32 cellular contexts compared by ENCODE assay signal in genomic region chr9:79034583-79034982, GRCh38.
"Had no signal": no experiment of that assay in that cellular context is flagged by ENCODE, and none has a peak within 500 bp of the region (broad histone marks: within the 10 kb centered on the region; RNA-seq: fewer than 3 reads in every experiment).

No MANE protein-coding gene starts in this region.

- H3K4me1 Mint-ChIP-seq: activated CD4-positive, alpha-beta memory T cell treated with anti-CD3 and anti-CD28 coated beads, Interleukin-2, amount 10 ng/mL, durations not matched to agents 7 days and 5 days; activated CD4-positive, alpha-beta T cell treated with anti-CD3 and anti-CD28 coated beads, Interleukin-2, amount 10 ng/mL, durations not matched to agents 7 days and 5 days; activated naive CD4-positive, alpha-beta T cell treated with anti-CD3 and anti-CD28 coated beads, Interleukin-2, amount 50 U/mL, for 24 hours; activated naive CD8-positive, alpha-beta T cell treated with anti-CD3 and anti-CD28 coated beads for 36 hours; activated naive CD8-positive, alpha-beta T cell treated with anti-CD3 and anti-CD28 coated beads, Interleukin-2, amount 50 U/mL, for 24 hours; brain; T-helper 17 cell had no signal

- H3K36me3 Mint-ChIP-seq: activated naive CD4-positive, alpha-beta T cell treated with anti-CD3 and anti-CD28 coated beads, Interleukin-2, amount 50 U/mL, for 24 hours; activated naive CD8-positive, alpha-beta T cell treated with anti-CD3 and anti-CD28 coated beads for 36 hours; brain had no signal

- H3K27me3 ChIP-seq: ascending aorta, breast epithelium, cardiac muscle cell, colonic mucosa, esophagus squamous epithelium, heart left ventricle had no signal

- H3K27me3 Mint-ChIP-seq: activated CD4-positive, alpha-beta memory T cell treated with anti-CD3 and anti-CD28 coated beads, Interleukin-2, amount 10 ng/mL, durations not matched to agents 7 days and 5 days; activated CD4-positive, alpha-beta T cell treated with anti-CD3 and anti-CD28 coated beads, Interleukin-2, amount 10 ng/mL, durations not matched to agents 7 days and 5 days; activated naive CD4-positive, alpha-beta T cell treated with anti-CD3 and anti-CD28 coated beads, Interleukin-2, amount 50 U/mL, for 24 hours; activated naive CD8-positive, alpha-beta T cell treated with anti-CD3 and anti-CD28 coated beads for 36 hours; activated naive CD8-positive, alpha-beta T cell treated with anti-CD3 and anti-CD28 coated beads, Interleukin-2, amount 50 U/mL, for 24 hours; T-helper 17 cell had no signal

- H3K9me3 ChIP-seq: ascending aorta, colonic mucosa, esophagus squamous epithelium had no signal

- H3K4me3 Mint-ChIP-seq: activated CD4-positive, alpha-beta memory T cell treated with anti-CD3 and anti-CD28 coated beads, Interleukin-2, amount 10 ng/mL, durations not matched to agents 7 days and 5 days; activated CD4-positive, alpha-beta T cell treated with anti-CD3 and anti-CD28 coated beads, Interleukin-2, amount 10 ng/mL, durations not matched to agents 7 days and 5 days; activated naive CD4-positive, alpha-beta T cell treated with anti-CD3 and anti-CD28 coated beads for 36 hours; activated naive CD4-positive, alpha-beta T cell treated with anti-CD3 and anti-CD28 coated beads, Interleukin-2, amount 50 U/mL, for 24 hours; activated naive CD8-positive, alpha-beta T cell treated with anti-CD3 and anti-CD28 coated beads for 36 hours; activated naive CD8-positive, alpha-beta T cell treated with anti-CD3 and anti-CD28 coated beads, Interleukin-2, amount 50 U/mL, for 24 hours; activated T-cell treated with anti-CD3 and anti-CD28 coated beads, Interleukin-2, amount 50 U/mL, for 4 hours; activated T-helper 1 cell treated with anti-CD3 and anti-CD28 coated beads, Interleukin-12 subunit alpha, Interleukin-12 subunit beta, Interleukin-2, Interleukin-4 antibody, amounts not matched to agents 30 ng/mL and 10 ng/mL and 1 ng/mL, durations not matched to agents 14 hours and 24 hours and 36 hours; brain; T-helper 17 cell; T-helper 2 cell treated with Interferon-gamma antibody and Interleukin-4, amounts not matched to agents 5 μg/mL and 100 μg/mL, for 36 hours had no signal

- H3K9me3 Mint-ChIP-seq: activated CD4-positive, alpha-beta T cell treated with anti-CD3 and anti-CD28 coated beads, Interleukin-2, amount 10 ng/mL, durations not matched to agents 7 days and 5 days; activated naive CD4-positive, alpha-beta T cell treated with anti-CD3 and anti-CD28 coated beads for 36 hours; activated naive CD8-positive, alpha-beta T cell treated with anti-CD3 and anti-CD28 coated beads for 36 hours; activated T-cell treated with anti-CD3 and anti-CD28 coated beads, Interleukin-2, amount 50 U/mL, for 4 hours; activated T-helper 1 cell treated with anti-CD3 and anti-CD28 coated beads, Interleukin-12 subunit alpha, Interleukin-12 subunit beta, Interleukin-2, Interleukin-4 antibody, amounts not matched to agents 30 ng/mL and 10 ng/mL and 1 ng/mL, durations not matched to agents 14 hours and 24 hours and 36 hours had no signal

- H3K4me1 ChIP-seq: ascending aorta, breast epithelium, colonic mucosa, esophagus squamous epithelium, heart left ventricle had no signal

- H3K27ac ChIP-seq: ascending aorta, breast epithelium, cardiac muscle cell, colonic mucosa, epithelial cell of prostate, esophagus squamous epithelium, heart left ventricle had no signal

- DNase-seq: activated CD4-positive, alpha-beta memory T cell treated with anti-CD3 and anti-CD28 coated beads, Interleukin-2, amount 10 ng/mL, durations not matched to agents 7 days and 5 days; activated CD4-positive, alpha-beta T cell treated with anti-CD3 and anti-CD28 coated beads for 1 hour; activated CD4-positive, alpha-beta T cell treated with anti-CD3 and anti-CD28 coated beads for 4 hours; activated CD4-positive, alpha-beta T cell treated with anti-CD3 and anti-CD28 coated beads, Interleukin-2, amount 10 ng/mL, durations not matched to agents 7 days and 5 days; activated CD4-positive, alpha-beta T cell treated with anti-CD3 and anti-CD28 coated beads, Interleukin-2, amount 50 U/mL, for 4 hours; activated effector memory CD4-positive, alpha-beta T cell treated with anti-CD3 and anti-CD28 coated beads, Interleukin-2, amount 50 U/mL, for 16 hours; activated naive CD4-positive, alpha-beta T cell treated with anti-CD3 and anti-CD28 coated beads for 36 hours; activated naive CD8-positive, alpha-beta T cell treated with anti-CD3 and anti-CD28 coated beads for 36 hours; activated naive CD8-positive, alpha-beta T cell treated with anti-CD3 and anti-CD28 coated beads, Interleukin-2, amount 50 U/mL, for 24 hours; activated T-cell treated with anti-CD3 and anti-CD28 coated beads, Interleukin-2, amount 50 U/mL, for 4 hours; central memory CD4-positive, alpha-beta T cell; cerebellar nuclear complex; colonic mucosa; effector CD8-positive, alpha-beta T cell; esophagus squamous epithelium; foreskin melanocyte; glutamatergic neuron; heart left ventricle; T-helper 1 cell; T-helper 17 cell; T1000 had no signal

- H3K27ac Mint-ChIP-seq: activated CD4-positive, alpha-beta memory T cell treated with anti-CD3 and anti-CD28 coated beads, Interleukin-2, amount 10 ng/mL, durations not matched to agents 7 days and 5 days; activated CD4-positive, alpha-beta T cell treated with anti-CD3 and anti-CD28 coated beads, Interleukin-2, amount 10 ng/mL, durations not matched to agents 7 days and 5 days; activated naive CD4-positive, alpha-beta T cell treated with anti-CD3 and anti-CD28 coated beads for 36 hours; activated naive CD4-positive, alpha-beta T cell treated with anti-CD3 and anti-CD28 coated beads, Interleukin-2, amount 50 U/mL, for 24 hours; activated naive CD8-positive, alpha-beta T cell treated with anti-CD3 and anti-CD28 coated beads for 36 hours; activated naive CD8-positive, alpha-beta T cell treated with anti-CD3 and anti-CD28 coated beads, Interleukin-2, amount 50 U/mL, for 24 hours; activated T-helper 1 cell treated with anti-CD3 and anti-CD28 coated beads, Interleukin-12 subunit alpha, Interleukin-12 subunit beta, Interleukin-2, Interleukin-4 antibody, amounts not matched to agents 30 ng/mL and 10 ng/mL and 1 ng/mL, durations not matched to agents 14 hours and 24 hours and 36 hours; activated T-helper 2 cell treated with anti-CD3 and anti-CD28 coated beads, Interferon-gamma antibody, Interleukin-2, Interleukin-4, amounts not matched to agents 10 μg/mL and 5 μg/mL and 100 μg/mL, durations not matched to agents 14 hours and 24 hours and 36 hours; brain; T-helper 17 cell; T-helper 2 cell treated with Interferon-gamma antibody and Interleukin-4, amounts not matched to agents 5 μg/mL and 100 μg/mL, for 36 hours had no signal

- ATAC-seq: activated naive CD8-positive, alpha-beta T cell treated with anti-CD3 and anti-CD28 coated beads, Interleukin-2, amount 50 U/mL, for 24 hours; activated T-cell treated with anti-CD3 and anti-CD28 coated beads, Interleukin-2, amount 50 U/mL, for 4 hours; heart left ventricle; T-helper 17 cell had no signal

- H3K36me3 ChIP-seq: ascending aorta, breast epithelium, cardiac muscle cell, colonic mucosa, esophagus squamous epithelium, heart left ventricle had no signal

- FAIRE-seq: endometrium, endothelial cell of umbilical vein had no signal

- H3K4me3 ChIP-seq: ascending aorta, breast epithelium, cardiac muscle cell, colonic mucosa, esophagus squamous epithelium, heart left ventricle had no signal
